Comparison of ENCODE assay signal across 2 cellular contexts in genomic region chr11:64387916-64388315, GRCh38.
TF ChIP-seq lines count a peak whose summit lies in the region.

No MANE protein-coding gene starts in this region.

TF ChIP-seq in HEK293, 187 proteins besides CTCF, POLR2A, EP300 and RAD21:
- no peak for TF ChIP-seq ZBTB26 (tag by site-specific recombination; optimal IDR thresholded peaks at IDR 0.05)
- 0 out of 2 replicates have a peak, but pooled peaks have one; percentile 38 for TF ChIP-seq ZNF280D (tag by site-specific recombination; IDR thresholded peaks at IDR 0.05)
- no peak for TF ChIP-seq ZIC2 (tag by site-specific recombination; IDR thresholded peaks at IDR 0.05)

TF ChIP-seq in K562, 482 proteins besides CTCF, POLR2A, EP300 and RAD21:
- TF ChIP-seq RNF219 (CRISPR knock-in tag; IDR thresholded peaks at IDR 0.05) (no peak), RBM25 (IDR thresholded peaks at IDR 0.05; ENCODE audit: low read depth, low read length, severe bottlenecking) (peak; percentile 90)
